ENCODE assay signal across 21 cellular contexts in the genomic region with DNA sequence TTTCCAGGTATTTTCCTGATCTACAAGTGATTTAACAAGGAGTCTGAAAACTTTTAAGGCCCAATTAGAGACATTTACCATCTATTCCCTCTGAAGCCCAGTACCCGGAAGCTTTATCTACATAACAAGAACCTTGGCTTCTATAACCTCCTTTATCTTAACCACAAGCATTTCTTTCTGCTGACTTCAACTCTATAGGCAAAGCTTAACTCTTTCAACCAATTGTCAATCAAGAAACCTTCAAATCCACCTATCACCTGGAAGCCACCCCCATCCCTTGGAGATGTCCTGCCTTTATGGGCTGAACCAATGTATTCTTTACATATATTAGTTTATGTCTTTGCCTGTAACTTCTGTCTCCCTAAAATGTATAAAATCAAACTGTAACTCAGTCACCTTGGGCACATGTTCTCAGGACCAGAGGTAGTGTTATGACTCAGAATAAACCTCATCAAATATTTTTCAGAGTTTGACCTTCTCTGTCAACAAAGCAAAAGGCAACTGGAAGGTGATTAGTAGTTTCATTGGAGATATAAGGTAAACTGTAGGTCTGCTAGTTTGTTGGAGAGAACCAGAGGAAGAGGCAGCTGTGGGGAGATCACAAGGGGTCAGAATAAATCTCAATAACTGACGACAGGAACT. TPM values are rescaled to one million over a fixed set of nuclear protein-coding genes. Genes with fewer than 3 reads are reported as not detected.
DNase-seq lines count a peak whose midpoint lies in the region; ATAC-seq lines count a peak whose summit lies in the region.
"Had no signal": no experiment of that assay in that cellular context is flagged by ENCODE, and none has a peak within 500 bp of the region (broad histone marks: within the 10 kb centered on the region; RNA-seq: fewer than 3 reads in every experiment).

No MANE protein-coding gene starts in this region.

- ATAC-seq in GM18511 (IDR thresholded peaks at IDR 0.05; ENCODE audit: unreplicated experiment), result peak; percentile 75
- peak; percentile 44 for ATAC-seq in GM21381 (IDR thresholded peaks at IDR 0.05; ENCODE audit: unreplicated experiment)
- ATAC-seq in HG03442 (IDR thresholded peaks at IDR 0.05; ENCODE audit: unreplicated experiment), result peak; percentile 60
- ATAC-seq in HG03457 (IDR thresholded peaks at IDR 0.05; ENCODE audit: unreplicated experiment), result no peak
- ATAC-seq in left colon, result no peak
- ATAC-seq: esophagus mucosa, HepG2, lower lobe of right lung, pancreas had no signal

- no peaks in the 10 kb centered on the region for H3K36me3 Mint-ChIP-seq in activated T-helper 2 cell treated with anti-CD3 and anti-CD28 coated beads, Interferon-gamma antibody, Interleukin-2, Interleukin-4, amounts not matched to agents 10 μg/mL and 5 μg/mL and 100 μg/mL, durations not matched to agents 14 hours and 24 hours and 36 hours (ENCODE audit: low read depth)
- H3K36me3 Mint-ChIP-seq: immature natural killer cell had no signal

- peaks cover 33% of the 10 kb centered on the region for H3K4me1 Mint-ChIP-seq in activated T-helper 2 cell treated with anti-CD3 and anti-CD28 coated beads, Interferon-gamma antibody, Interleukin-2, Interleukin-4, amounts not matched to agents 10 μg/mL and 5 μg/mL and 100 μg/mL, durations not matched to agents 14 hours and 24 hours and 36 hours (ENCODE audit: low read depth)
- H3K4me1 Mint-ChIP-seq: immature natural killer cell had no signal

- intact Hi-C loops in activated T-helper 2 cell treated with anti-CD3 and anti-CD28 coated beads, Interferon-gamma antibody, Interleukin-2, Interleukin-4, amounts not matched to agents 10 μg/mL and 5 μg/mL and 100 μg/mL, durations not matched to agents 14 hours and 24 hours and 36 hours (cut with micrococcal nuclease), result loop anchor here (2.0 kb wide), 1 partner anchor 14 kb away; a partner anchor contains a TSS
- intact Hi-C loops in left colon (cut with DNase I, micrococcal nuclease), result no loop called here

- in situ Hi-C loops in KBM-7 (cut with MboI; ENCODE audit: low pct_unique_long_range_greater_than_20kb, low sequenced_read_pairs), result no loop called here

- no peak overlapping the region for H3K4me3 Mint-ChIP-seq in activated T-helper 2 cell treated with anti-CD3 and anti-CD28 coated beads, Interferon-gamma antibody, Interleukin-2, Interleukin-4, amounts not matched to agents 10 μg/mL and 5 μg/mL and 100 μg/mL, durations not matched to agents 14 hours and 24 hours and 36 hours (ENCODE audit: low read depth)
- H3K4me3 Mint-ChIP-seq: activated CD4-positive, alpha-beta memory T cell treated with anti-CD3 and anti-CD28 coated beads, Interleukin-2, amount 10 ng/mL, durations not matched to agents 7 days and 5 days; CD4-positive, alpha-beta T cell; immature natural killer cell had no signal

- peak overlapping the region; percentile 49 for H3K27ac Mint-ChIP-seq in activated T-helper 2 cell treated with anti-CD3 and anti-CD28 coated beads, Interferon-gamma antibody, Interleukin-2, Interleukin-4, amounts not matched to agents 10 μg/mL and 5 μg/mL and 100 μg/mL, durations not matched to agents 14 hours and 24 hours and 36 hours
- H3K27ac Mint-ChIP-seq: activated CD4-positive, alpha-beta memory T cell treated with anti-CD3 and anti-CD28 coated beads, Interleukin-2, amount 10 ng/mL, durations not matched to agents 7 days and 5 days; CD4-positive, alpha-beta T cell; immature natural killer cell had no signal

- no peak for DNase-seq in activated T-helper 2 cell treated with anti-CD3 and anti-CD28 coated beads, Interferon-gamma antibody, Interleukin-2, Interleukin-4, amounts not matched to agents 10 μg/mL and 5 μg/mL and 100 μg/mL, durations not matched to agents 14 hours and 24 hours and 36 hours (ENCODE audit: low spot score)
- no peak for DNase-seq in KBM-7
- no peak for DNase-seq in AG08396 (ENCODE audit: low spot score)
- DNase-seq in left colon, result no peak
- DNase-seq: activated CD4-positive, alpha-beta memory T cell treated with anti-CD3 and anti-CD28 coated beads, Interleukin-2, amount 10 ng/mL, durations not matched to agents 7 days and 5 days; amniotic stem cell; caudate nucleus; CD4-positive, alpha-beta T cell; DMS79 treated with DMSO at 0.1 percent for 48 hours; immature natural killer cell; lower lobe of right lung; NCI-H1930; NCI-H524; pancreas; stimulated activated CD4-positive, alpha-beta T cell treated with anti-CD3 and anti-CD28 coated beads, Interleukin-2, amount 100 ng/mL, for 48 hours had no signal

- H3K9me3 Mint-ChIP-seq in activated T-helper 2 cell treated with anti-CD3 and anti-CD28 coated beads, Interferon-gamma antibody, Interleukin-2, Interleukin-4, amounts not matched to agents 10 μg/mL and 5 μg/mL and 100 μg/mL, durations not matched to agents 14 hours and 24 hours and 36 hours, result peaks cover 4% of the 10 kb centered on the region
- H3K9me3 Mint-ChIP-seq: CD4-positive, alpha-beta T cell; immature natural killer cell had no signal

- peaks cover 10% of the 10 kb centered on the region for H3K27me3 Mint-ChIP-seq in activated T-helper 2 cell treated with anti-CD3 and anti-CD28 coated beads, Interferon-gamma antibody, Interleukin-2, Interleukin-4, amounts not matched to agents 10 μg/mL and 5 μg/mL and 100 μg/mL, durations not matched to agents 14 hours and 24 hours and 36 hours (ENCODE audit: low read depth)

RNA-seq across cellular contexts. Expression of a gene that starts 13.0 kb away (rescaled TPM):
- 26.6 and 28.7 TPM in 2 replicates for total RNA-seq in activated T-helper 2 cell treated with anti-CD3 and anti-CD28 coated beads, Interferon-gamma antibody, Interleukin-2, Interleukin-4, amounts not matched to agents 10 μg/mL and 5 μg/mL and 100 μg/mL, durations not matched to agents 14 hours and 24 hours and 36 hours
- 10 to 100 TPM; 24.0 to 26.7 TPM for total RNA-seq in left colon

RNA-seq across cellular contexts. Expression of a gene that starts 21.0 kb away (rescaled TPM):
- total RNA-seq in activated T-helper 2 cell treated with anti-CD3 and anti-CD28 coated beads, Interferon-gamma antibody, Interleukin-2, Interleukin-4, amounts not matched to agents 10 μg/mL and 5 μg/mL and 100 μg/mL, durations not matched to agents 14 hours and 24 hours and 36 hours, result 118 and 123 TPM in 2 replicates
- 10 to 100 TPM; 12.8 to 15.8 TPM for total RNA-seq in left colon

RNA-seq across cellular contexts. Expression of a gene that starts 33.9 kb away (rescaled TPM):
- total RNA-seq in activated T-helper 2 cell treated with anti-CD3 and anti-CD28 coated beads, Interferon-gamma antibody, Interleukin-2, Interleukin-4, amounts not matched to agents 10 μg/mL and 5 μg/mL and 100 μg/mL, durations not matched to agents 14 hours and 24 hours and 36 hours, result 16.1 and 17.2 TPM in 2 replicates
- total RNA-seq in left colon, result 1 to 10 TPM; 7.8 to 8.2 TPM

Comparison
In these comparisons a context has a peak if more than half of its experiments do, and no peak if none do; other contexts are left out.
1. ATAC-seq: peak in GM18511 (single experiment), GM21381 (single experiment) and HG03442 (single experiment); none in HG03457 (single experiment) and left colon (single experiment).